ENCODE assay signal across 1 cellular context in the genomic region with DNA sequence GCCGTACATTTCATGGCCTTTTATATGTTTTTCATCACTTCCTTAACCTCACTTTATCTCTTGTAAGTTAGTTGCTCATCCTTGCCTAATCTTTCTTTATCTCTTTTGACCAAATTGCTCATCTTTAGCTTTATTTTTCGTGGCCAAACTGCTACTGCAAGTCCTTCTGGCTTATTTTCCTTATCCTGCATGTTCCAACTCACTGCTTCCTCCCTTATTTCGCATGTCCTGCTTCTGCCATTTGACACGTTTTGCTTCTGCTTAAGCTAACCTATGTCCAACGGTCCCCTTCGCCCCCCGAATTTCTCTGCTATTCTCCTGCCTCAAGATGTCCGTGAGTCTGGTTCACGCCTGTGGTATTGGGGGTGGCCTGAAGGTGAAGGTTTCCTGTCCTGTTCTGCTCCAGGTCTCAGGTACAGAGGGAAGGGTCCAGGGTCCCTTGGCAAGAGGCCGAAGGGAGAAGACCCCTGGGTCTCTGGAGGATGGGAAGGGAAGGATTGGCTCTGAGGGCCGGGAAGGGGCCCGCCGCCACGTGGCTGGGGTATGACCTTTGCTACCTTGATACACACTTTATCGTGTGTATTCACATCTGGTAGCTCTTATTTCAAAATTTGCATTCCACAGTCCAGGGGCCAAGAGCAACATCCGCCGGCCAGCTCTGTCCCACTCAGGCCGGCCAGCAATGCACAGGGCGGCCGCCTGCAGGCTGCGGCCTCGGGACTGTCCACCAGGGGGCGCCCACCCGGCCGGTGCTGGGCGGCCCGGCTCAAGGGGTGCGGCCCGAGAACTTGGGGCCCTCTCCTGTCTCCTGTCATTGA.
TF ChIP-seq lines count a peak whose summit lies in the region.

No MANE protein-coding gene starts in this region.

TF ChIP-seq in K562, 482 proteins besides CTCF, POLR2A, EP300 and RAD21 (continued from another document and continues in another):
- TF ChIP-seq NRF1 (conservative IDR thresholded peaks at IDR 0.05 in 1 of 2, IDR thresholded peaks at IDR 0.05 in 1 of 2) (peak; percentile 19 to 35; a peak in 2 of 4 replicates), TSHZ1 (CRISPR knock-in tag; IDR thresholded peaks at IDR 0.05) (no peak), TRIM28 (IDR thresholded peaks at IDR 0.05) (no peak), ID3 (CRISPR knock-in tag; IDR thresholded peaks at IDR 0.05) (no peak), ID3 (tag; IDR thresholded peaks at IDR 0.05) (peak; percentile 88), CCAR2 (IDR thresholded peaks at IDR 0.05; ENCODE audit: low read depth, low read length) (no peak), PKNOX1 (IDR thresholded peaks at IDR 0.05) (peak; percentile 33; the same call in 1 of the 2 replicates), KAT2B (IDR thresholded peaks at IDR 0.05; ENCODE audit: low read depth, low read length) (no peak), HLTF (IDR thresholded peaks at IDR 0.05) (peak; percentile 92), ZNF324 (CRISPR knock-in tag; IDR thresholded peaks at IDR 0.05) (no peak), ARNT (IDR thresholded peaks at IDR 0.05) (peak in 1 of 2 experiments; percentile 96), KLF6 (CRISPR knock-in tag; IDR thresholded peaks at IDR 0.05; ENCODE audit: borderline replicate concordance) (no peak), TAF15 (IDR thresholded peaks at IDR 0.05; ENCODE audit: low read depth, low read length) (no peak), ASH1L (IDR thresholded peaks at IDR 0.05; ENCODE audit: borderline replicate concordance, low read depth, partially characterized antibody) (no peak), CBX8 (IDR thresholded peaks at IDR 0.05; ENCODE audit: borderline replicate concordance, extremely low read depth, low read depth, low read length, poor library complexity, severe bottlenecking) (no peak), TCFL5 (CRISPR knock-in tag; conservative IDR thresholded peaks at IDR 0.05) (no peak), MEF2A (IDR thresholded peaks at IDR 0.05; ENCODE audit: control insufficient read depth, low read depth, low read length) (no peak), PHB (CRISPR knock-in tag; IDR thresholded peaks at IDR 0.05) (no peak), ZNF175 (CRISPR knock-in tag; IDR thresholded peaks at IDR 0.05; ENCODE audit: low read depth) (peak; percentile 99), POLR2H (tag; IDR thresholded peaks at IDR 0.05; ENCODE audit: low read depth) (peak; percentile 81), ZFX (CRISPR knock-in tag; IDR thresholded peaks at IDR 0.05) (peak; percentile 64), MYBL2 (IDR thresholded peaks at IDR 0.05; ENCODE audit: low read depth) (no peak), MYBL2 (CRISPR knock-in tag; IDR thresholded peaks at IDR 0.05; ENCODE audit: borderline replicate concordance) (no peak), RBBP5 (IDR thresholded peaks at IDR 0.05; ENCODE audit: borderline replicate concordance, insufficient read depth, low read length, poor library complexity, severe bottlenecking) (peak; percentile 68), XRCC3 (IDR thresholded peaks at IDR 0.05) (no peak), SMARCB1 (IDR thresholded peaks at IDR 0.05; ENCODE audit: insufficient read length, low read depth) (no peak), ZNF280A (IDR thresholded peaks at IDR 0.05; ENCODE audit: low read depth, partially characterized antibody) (no peak), SNAPC5 (CRISPR knock-in tag; IDR thresholded peaks at IDR 0.05) (no peak), ZNF76 (CRISPR knock-in tag; IDR thresholded peaks at IDR 0.05; ENCODE audit: borderline replicate concordance) (no peak), ZNF217 (CRISPR knock-in tag; IDR thresholded peaks at IDR 0.05) (no peak), MYNN (IDR thresholded peaks at IDR 0.05) (no peak), MYNN (CRISPR knock-in tag; IDR thresholded peaks at IDR 0.05) (no peak), ZFP30 (CRISPR knock-in tag; IDR thresholded peaks at IDR 0.05; ENCODE audit: borderline replicate concordance) (no peak), PYGO2 (tag; IDR thresholded peaks at IDR 0.05) (no peak), BRF2 (IDR thresholded peaks at IDR 0.05; ENCODE audit: borderline replicate concordance, insufficient read depth, insufficient read length) (no peak), ZNF589 (CRISPR knock-in tag; IDR thresholded peaks at IDR 0.05; ENCODE audit: low read depth) (peak; percentile 57), HDGF (IDR thresholded peaks at IDR 0.05) (peak; percentile 45; the same call in 1 of the 2 replicates), CHCHD3 (CRISPR knock-in tag; IDR thresholded peaks at IDR 0.05) (no peak)
- TF ChIP-seq, protein P1, sequence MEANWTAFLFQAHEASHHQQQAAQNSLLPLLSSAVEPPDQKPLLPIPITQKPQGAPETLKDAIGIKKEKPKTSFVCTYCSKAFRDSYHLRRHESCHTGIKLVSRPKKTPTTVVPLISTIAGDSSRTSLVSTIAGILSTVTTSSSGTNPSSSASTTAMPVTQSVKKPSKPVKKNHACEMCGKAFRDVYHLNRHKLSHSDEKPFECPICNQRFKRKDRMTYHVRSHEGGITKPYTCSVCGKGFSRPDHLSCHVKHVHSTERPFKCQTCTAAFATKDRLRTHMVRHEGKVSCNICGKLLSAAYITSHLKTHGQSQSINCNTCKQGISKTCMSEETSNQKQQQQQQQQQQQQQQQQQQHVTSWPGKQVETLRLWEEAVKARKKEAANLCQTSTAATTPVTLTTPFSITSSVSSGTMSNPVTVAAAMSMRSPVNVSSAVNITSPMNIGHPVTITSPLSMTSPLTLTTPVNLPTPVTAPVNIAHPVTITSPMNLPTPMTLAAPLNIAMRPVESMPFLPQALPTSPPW (CRISPR knock-in tag; IDR thresholded peaks at IDR 0.05), result no peak
- TF ChIP-seq, protein P2, sequence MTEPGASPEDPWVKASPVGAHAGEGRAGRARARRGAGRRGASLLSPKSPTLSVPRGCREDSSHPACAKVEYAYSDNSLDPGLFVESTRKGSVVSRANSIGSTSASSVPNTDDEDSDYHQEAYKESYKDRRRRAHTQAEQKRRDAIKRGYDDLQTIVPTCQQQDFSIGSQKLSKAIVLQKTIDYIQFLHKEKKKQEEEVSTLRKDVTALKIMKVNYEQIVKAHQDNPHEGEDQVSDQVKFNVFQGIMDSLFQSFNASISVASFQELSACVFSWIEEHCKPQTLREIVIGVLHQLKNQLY (CRISPR knock-in tag; conservative IDR thresholded peaks at IDR 0.05), result no peak
- TF ChIP-seq, protein P3, sequence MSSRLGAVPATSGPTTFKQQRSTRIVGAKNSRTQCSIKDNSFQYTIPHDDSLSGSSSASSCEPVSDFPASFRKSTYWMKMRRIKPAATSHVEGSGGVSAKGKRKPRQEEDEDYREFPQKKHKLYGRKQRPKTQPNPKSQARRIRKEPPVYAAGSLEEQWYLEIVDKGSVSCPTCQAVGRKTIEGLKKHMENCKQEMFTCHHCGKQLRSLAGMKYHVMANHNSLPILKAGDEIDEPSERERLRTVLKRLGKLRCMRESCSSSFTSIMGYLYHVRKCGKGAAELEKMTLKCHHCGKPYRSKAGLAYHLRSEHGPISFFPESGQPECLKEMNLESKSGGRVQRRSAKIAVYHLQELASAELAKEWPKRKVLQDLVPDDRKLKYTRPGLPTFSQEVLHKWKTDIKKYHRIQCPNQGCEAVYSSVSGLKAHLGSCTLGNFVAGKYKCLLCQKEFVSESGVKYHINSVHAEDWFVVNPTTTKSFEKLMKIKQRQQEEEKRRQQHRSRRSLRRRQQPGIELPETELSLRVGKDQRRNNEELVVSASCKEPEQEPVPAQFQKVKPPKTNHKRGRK (tag; IDR thresholded peaks at IDR 0.05), result no peak
- TF ChIP-seq, protein P4, sequence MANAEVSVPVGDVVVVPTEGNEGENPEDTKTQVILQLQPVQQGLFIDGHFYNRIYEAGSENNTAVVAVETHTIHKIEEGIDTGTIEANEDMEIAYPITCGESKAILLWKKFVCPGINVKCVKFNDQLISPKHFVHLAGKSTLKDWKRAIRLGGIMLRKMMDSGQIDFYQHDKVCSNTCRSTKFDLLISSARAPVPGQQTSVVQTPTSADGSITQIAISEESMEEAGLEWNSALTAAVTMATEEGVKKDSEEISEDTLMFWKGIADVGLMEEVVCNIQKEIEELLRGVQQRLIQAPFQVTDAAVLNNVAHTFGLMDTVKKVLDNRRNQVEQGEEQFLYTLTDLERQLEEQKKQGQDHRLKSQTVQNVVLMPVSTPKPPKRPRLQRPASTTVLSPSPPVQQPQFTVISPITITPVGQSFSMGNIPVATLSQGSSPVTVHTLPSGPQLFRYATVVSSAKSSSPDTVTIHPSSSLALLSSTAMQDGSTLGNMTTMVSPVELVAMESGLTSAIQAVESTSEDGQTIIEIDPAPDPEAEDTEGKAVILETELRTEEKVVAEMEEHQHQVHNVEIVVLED (CRISPR knock-in tag; IDR thresholded peaks at IDR 0.05), result no peak
- TF ChIP-seq, protein P5, sequence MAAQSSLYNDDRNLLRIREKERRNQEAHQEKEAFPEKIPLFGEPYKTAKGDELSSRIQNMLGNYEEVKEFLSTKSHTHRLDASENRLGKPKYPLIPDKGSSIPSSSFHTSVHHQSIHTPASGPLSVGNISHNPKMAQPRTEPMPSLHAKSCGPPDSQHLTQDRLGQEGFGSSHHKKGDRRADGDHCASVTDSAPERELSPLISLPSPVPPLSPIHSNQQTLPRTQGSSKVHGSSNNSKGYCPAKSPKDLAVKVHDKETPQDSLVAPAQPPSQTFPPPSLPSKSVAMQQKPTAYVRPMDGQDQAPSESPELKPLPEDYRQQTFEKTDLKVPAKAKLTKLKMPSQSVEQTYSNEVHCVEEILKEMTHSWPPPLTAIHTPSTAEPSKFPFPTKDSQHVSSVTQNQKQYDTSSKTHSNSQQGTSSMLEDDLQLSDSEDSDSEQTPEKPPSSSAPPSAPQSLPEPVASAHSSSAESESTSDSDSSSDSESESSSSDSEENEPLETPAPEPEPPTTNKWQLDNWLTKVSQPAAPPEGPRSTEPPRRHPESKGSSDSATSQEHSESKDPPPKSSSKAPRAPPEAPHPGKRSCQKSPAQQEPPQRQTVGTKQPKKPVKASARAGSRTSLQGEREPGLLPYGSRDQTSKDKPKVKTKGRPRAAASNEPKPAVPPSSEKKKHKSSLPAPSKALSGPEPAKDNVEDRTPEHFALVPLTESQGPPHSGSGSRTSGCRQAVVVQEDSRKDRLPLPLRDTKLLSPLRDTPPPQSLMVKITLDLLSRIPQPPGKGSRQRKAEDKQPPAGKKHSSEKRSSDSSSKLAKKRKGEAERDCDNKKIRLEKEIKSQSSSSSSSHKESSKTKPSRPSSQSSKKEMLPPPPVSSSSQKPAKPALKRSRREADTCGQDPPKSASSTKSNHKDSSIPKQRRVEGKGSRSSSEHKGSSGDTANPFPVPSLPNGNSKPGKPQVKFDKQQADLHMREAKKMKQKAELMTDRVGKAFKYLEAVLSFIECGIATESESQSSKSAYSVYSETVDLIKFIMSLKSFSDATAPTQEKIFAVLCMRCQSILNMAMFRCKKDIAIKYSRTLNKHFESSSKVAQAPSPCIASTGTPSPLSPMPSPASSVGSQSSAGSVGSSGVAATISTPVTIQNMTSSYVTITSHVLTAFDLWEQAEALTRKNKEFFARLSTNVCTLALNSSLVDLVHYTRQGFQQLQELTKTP (IDR thresholded peaks at IDR 0.05; ENCODE audit: low read depth in 1 of 2, partially characterized antibody in 2 of 2), result peak in 1 of 2 experiments; percentile 62
